ENCODE assay signal across 23 cellular contexts in the genomic region with DNA sequence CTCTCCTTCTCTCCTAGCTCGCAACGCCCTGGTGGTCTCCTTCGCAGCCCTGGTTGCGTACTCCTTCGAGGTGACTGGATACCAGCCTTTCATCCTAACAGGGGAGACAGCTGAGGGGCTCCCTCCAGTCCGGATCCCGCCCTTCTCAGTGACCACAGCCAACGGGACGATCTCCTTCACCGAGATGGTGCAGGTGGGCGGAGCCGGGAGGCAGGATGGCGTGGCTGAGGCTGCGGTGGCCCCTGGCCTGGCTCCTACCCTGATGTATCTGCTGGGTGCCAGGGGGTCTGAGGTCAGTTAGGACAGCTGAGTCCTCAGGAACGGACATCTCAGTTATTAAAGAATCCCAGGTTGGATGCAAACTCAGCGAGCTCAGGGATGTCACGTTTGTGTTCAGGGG.
"Had no signal": no experiment of that assay in that cellular context is flagged by ENCODE, and none has a peak within 500 bp of the region (broad histone marks: within the 10 kb centered on the region; RNA-seq: fewer than 3 reads in every experiment).

No MANE protein-coding gene starts in this region.

- H3K4me3 ChIP-seq: left lung, lower lobe of right lung, neural progenitor cell, pancreas, psoas muscle, right lobe of liver, smooth muscle cell, tibial nerve, upper lobe of left lung had no signal

- DNase-seq: hippocampal formation; left colon; mammary epithelial cell; mesenchymal stem cell; right lobe of liver; stimulated activated CD4-positive, alpha-beta T cell treated with anti-CD3 and anti-CD28 coated beads, Interleukin-1b, Interleukin-23, amount 100 ng/mL, for 48 hours; stimulated activated CD4-positive, alpha-beta T cell treated with anti-CD3 and anti-CD28 coated beads, Interleukin-2, amount 100 ng/mL, for 48 hours; stimulated activated CD4-positive, alpha-beta T cell treated with anti-CD3 and anti-CD28 coated beads, Interleukin-4, amount 100 ng/mL, for 4 hours; stimulated activated CD8-positive, alpha-beta memory T cell treated with anti-CD3 and anti-CD28 coated beads, Interleukin-4, amount 100 ng/mL, for 48 hours; stimulated activated naive CD4-positive, alpha-beta T cell treated with Interleukin-2 at 50 U/mL for 16 hours; stimulated activated naive CD8-positive, alpha-beta T cell treated with anti-CD3 and anti-CD28 coated beads, Interleukin-15, amount 100 ng/mL, for 72 hours; substantia nigra; upper lobe of left lung had no signal

- H3K9me3 ChIP-seq: pancreas had no signal

- H3K9ac ChIP-seq: neural progenitor cell had no signal

- H2AFZ ChIP-seq: neural progenitor cell had no signal

- H3K4me1 Mint-ChIP-seq: nephron; neural progenitor cell; stimulated activated memory B cell treated with anti-CD40 and anti-IgM and Interleukin-4, amounts not matched to agents 10 μg/mL and 1 μg/mL and 100 μg/mL, for 72 hours; stimulated activated naive CD8-positive, alpha-beta T cell treated with anti-CD3 and anti-CD28 coated beads, Interleukin-15, amount 100 ng/mL, for 72 hours had no signal

- H3K27me3 Mint-ChIP-seq: naive thymus-derived CD8-positive, alpha-beta T cell; stimulated activated memory B cell treated with anti-CD40 and anti-IgM and Interleukin-4, amounts not matched to agents 10 μg/mL and 1 μg/mL and 100 μg/mL, for 72 hours; stimulated activated naive CD8-positive, alpha-beta T cell treated with anti-CD3 and anti-CD28 coated beads, Interleukin-15, amount 100 ng/mL, for 72 hours had no signal

- H3K4me2 ChIP-seq: neural progenitor cell, smooth muscle cell had no signal

- H3K4me1 ChIP-seq: left lung, lower lobe of right lung, neural progenitor cell, pancreas, psoas muscle, right lobe of liver, tibial nerve, upper lobe of left lung had no signal

- ATAC-seq: left colon; left lung; naive thymus-derived CD8-positive, alpha-beta T cell; pancreas; psoas muscle; right lobe of liver; stimulated activated memory B cell treated with anti-CD40 and anti-IgM and Interleukin-4, amounts not matched to agents 10 μg/mL and 1 μg/mL and 100 μg/mL, for 72 hours; stimulated activated naive CD8-positive, alpha-beta T cell treated with anti-CD3 and anti-CD28 coated beads, Interleukin-15, amount 100 ng/mL, for 72 hours had no signal

- H3K27ac Mint-ChIP-seq: nephron; neural progenitor cell; stimulated activated memory B cell treated with anti-CD40 and anti-IgM and Interleukin-4, amounts not matched to agents 10 μg/mL and 1 μg/mL and 100 μg/mL, for 72 hours; stimulated activated naive CD8-positive, alpha-beta T cell treated with anti-CD3 and anti-CD28 coated beads, Interleukin-15, amount 100 ng/mL, for 72 hours had no signal

- H3K4me3 Mint-ChIP-seq: nephron; neural progenitor cell; stimulated activated memory B cell treated with anti-CD40 and anti-IgM and Interleukin-4, amounts not matched to agents 10 μg/mL and 1 μg/mL and 100 μg/mL, for 72 hours; stimulated activated naive CD8-positive, alpha-beta T cell treated with anti-CD3 and anti-CD28 coated beads, Interleukin-15, amount 100 ng/mL, for 72 hours had no signal

- H3K27ac ChIP-seq: left lung, lower lobe of right lung, neural progenitor cell, pancreas, psoas muscle, right lobe of liver, tibial nerve, upper lobe of left lung had no signal

- H3K27me3 ChIP-seq: left lung, neural progenitor cell, pancreas, right lobe of liver, tibial nerve, upper lobe of left lung had no signal
